9 cellular contexts compared by ENCODE assay signal in the genomic region with DNA sequence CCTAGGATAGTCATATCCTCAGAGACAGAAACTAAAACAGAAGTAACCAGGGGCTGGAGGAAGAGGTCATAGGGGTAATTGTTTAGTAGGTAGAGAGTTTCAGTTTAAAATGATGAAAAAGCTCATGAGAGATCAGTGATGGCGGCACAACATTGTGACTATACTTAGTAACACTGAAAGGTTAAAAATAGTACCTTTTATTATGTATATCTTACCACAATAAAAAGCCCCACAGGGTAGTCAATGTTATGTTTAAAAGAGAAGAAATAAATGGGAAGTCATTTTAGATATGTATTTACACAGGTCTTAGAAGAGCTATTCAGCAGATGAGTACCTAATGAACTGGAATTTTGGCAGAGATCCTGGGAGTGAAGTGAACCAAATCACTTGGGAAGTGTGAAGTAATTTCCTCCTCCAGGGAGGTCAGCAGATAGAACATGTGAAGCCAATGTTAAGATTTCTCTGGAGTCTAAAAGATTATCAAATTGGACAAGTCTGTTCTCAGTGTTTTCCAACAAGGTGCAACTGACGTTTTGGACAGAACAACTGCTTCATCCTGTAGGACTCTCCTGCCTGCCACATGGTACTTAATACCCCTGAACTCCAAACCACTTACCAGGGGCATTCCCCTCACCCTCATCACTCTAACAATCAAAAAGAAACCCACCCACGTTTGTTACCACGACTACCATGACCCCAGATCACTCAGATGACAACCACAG. TPM values are rescaled to one million over a fixed set of nuclear protein-coding genes. Genes with fewer than 3 reads are reported as not detected.
A peak's percentile ranks its signal among the peaks of the same experiment; 100 is the strongest.
DNase-seq lines count a peak whose midpoint lies in the region; ATAC-seq and TF ChIP-seq lines count a peak whose summit lies in the region.
"Had no signal": no experiment of that assay in that cellular context is flagged by ENCODE, and none has a peak within 500 bp of the region (broad histone marks: within the 10 kb centered on the region; RNA-seq: fewer than 3 reads in every experiment).

No MANE protein-coding gene starts in this region.

- 48% methylated on average over 4 of the region's 4 CpGs for WGBS in prostate gland

- H3K36me3 Mint-ChIP-seq in activated naive CD8-positive, alpha-beta T cell, result peaks cover 14% of the 10 kb centered on the region

- TF ChIP-seq POLR2A in prostate gland (IDR thresholded peaks at IDR 0.05), result no peak

- no peak overlapping the region; the same call in 1 of the 2 replicates for H3K4me3 ChIP-seq in GM12864 (ENCODE audit: low read depth, low read length)
- H3K4me3 ChIP-seq in prostate gland, result no peak overlapping the region

- intact Hi-C loops in prostate gland (cut with DNase I), result no loop called here

- no peaks in the 10 kb centered on the region for H3K9me3 Mint-ChIP-seq in activated naive CD8-positive, alpha-beta T cell (ENCODE audit: low read depth)

- no peaks in the 10 kb centered on the region for H3K27me3 ChIP-seq in prostate gland (replicated peaks; ENCODE audit: insufficient read depth)

- DNase-seq in GM12864 (ENCODE audit: low read depth) (peak; percentile 69), HT1080 (ENCODE audit: low read depth) (peak; percentile 13), NCI-H2107 treated with DMSO at 0.1 percent for 48 hours (lab: John Stamatoyannopoulos, UW; ENCODE audit: unreplicated experiment) (no peak), mesenteric fat pad (ENCODE audit: low spot score) (no peak), prostate gland (ENCODE audit: low spot score) (no peak)
- peak; percentile 77 for DNase-seq in stimulated activated CD4-positive, alpha-beta T cell treated with anti-CD3 and anti-CD28 coated beads, Interleukin-15, amount 100 ng/mL, for 24 hours
- DNase-seq: left cardiac atrium had no signal

- H3K4me3 Mint-ChIP-seq in activated naive CD8-positive, alpha-beta T cell, result peak overlapping the region; percentile 74

- H3K27ac ChIP-seq in prostate gland, result no peak overlapping the region

- peak overlapping the region; percentile 93 for H3K27ac Mint-ChIP-seq in activated naive CD8-positive, alpha-beta T cell

- peaks cover 79% of the 10 kb centered on the region for H3K4me1 Mint-ChIP-seq in activated naive CD8-positive, alpha-beta T cell (ENCODE audit: low read depth)

- ATAC-seq in GM21447 (IDR thresholded peaks at IDR 0.05; ENCODE audit: unreplicated experiment), result peak; percentile 62

- no peak for TF ChIP-seq CTCF in GM12864 (IDR thresholded peaks at IDR 0.05; ENCODE audit: low read depth, low read length, missing control alignments)
- TF ChIP-seq CTCF in prostate gland (IDR thresholded peaks at IDR 0.05), result no peak

- H3K27me3 Mint-ChIP-seq in activated naive CD8-positive, alpha-beta T cell, result no peaks in the 10 kb centered on the region

- no peaks in the 10 kb centered on the region for H3K36me3 ChIP-seq in prostate gland

- H3K9me3 ChIP-seq in prostate gland, result no peaks in the 10 kb centered on the region

- no peaks in the 10 kb centered on the region for H3K4me1 ChIP-seq in prostate gland (replicated peaks)

RNA-seq across cellular contexts. Expression of gene CDCA7L, which starts 6.4 kb away (rescaled TPM):
- total RNA-seq in HT1080 (2014; rRNA removed; shearing (Covaris generic)), result 69.7 and 77.8 TPM in 2 replicates
- polyA plus RNA-seq in HT1080 (2015; cell fraction: cytosol; rRNA removed), result 51.1 and 52.7 TPM in 2 replicates
- polyA plus RNA-seq in HT1080 (2015; cell fraction: nucleus; rRNA removed), result 36.0 and 40.3 TPM in 2 replicates
- total RNA-seq in mesenteric fat pad, result 10.9 TPM
- 10 to 100 TPM; 17.7 to 47.1 TPM for total RNA-seq in prostate gland

Comparison
In these comparisons a context has a peak if more than half of its experiments do, and no peak if none do; other contexts are left out.
1. DNase-seq: peak in GM12864 (single experiment), HT1080 (single experiment) and stimulated activated CD4-positive, alpha-beta T cell treated with anti-CD3 and anti-CD28 coated beads, Interleukin-15, amount 100 ng/mL, for 24 hours (single experiment); none in NCI-H2107 treated with DMSO at 0.1 percent for 48 hours (single experiment), mesenteric fat pad (single experiment) and prostate gland (single experiment).